ENCODE assay signal across 15 cellular contexts in genomic region chr4:159766241-159766640, GRCh38.
"Had no signal": no experiment of that assay in that cellular context is flagged by ENCODE, and none has a peak within 500 bp of the region (broad histone marks: within the 10 kb centered on the region; RNA-seq: fewer than 3 reads in every experiment).

No MANE protein-coding gene starts in this region.

- H3K36me3 ChIP-seq: gastroesophageal sphincter, ovary, transverse colon had no signal

- H3K4me1 Mint-ChIP-seq: activated naive CD8-positive, alpha-beta T cell treated with anti-CD3 and anti-CD28 coated beads, Interleukin-2, amount 10 ng/mL, durations not matched to agents 7 days and 5 days had no signal

- H3K9me3 Mint-ChIP-seq: activated naive CD8-positive, alpha-beta T cell treated with anti-CD3 and anti-CD28 coated beads, Interleukin-2, amount 10 ng/mL, durations not matched to agents 7 days and 5 days; dendritic cell treated with granulocyte-macrophage colony-stimulating factor and Interleukin-4, amounts not matched to agents 40 ng/mL and 50 ng/mL, for 4 days had no signal

- H3K4me1 ChIP-seq: gastroesophageal sphincter had no signal

- ATAC-seq: activated CD8-positive, alpha-beta T cell treated with anti-CD3 and anti-CD28 coated beads, Interleukin-2, amount 10 ng/mL, durations not matched to agents 7 days and 5 days; effector memory CD8-positive, alpha-beta T cell; gastroesophageal sphincter; left ventricle myocardium superior had no signal

- H3K27me3 Mint-ChIP-seq: activated naive CD8-positive, alpha-beta T cell treated with anti-CD3 and anti-CD28 coated beads, Interleukin-2, amount 10 ng/mL, durations not matched to agents 7 days and 5 days; dendritic cell treated with granulocyte-macrophage colony-stimulating factor and Interleukin-4, amounts not matched to agents 40 ng/mL and 50 ng/mL, for 4 days; effector memory CD8-positive, alpha-beta T cell had no signal

- H3K4me3 Mint-ChIP-seq: activated CD8-positive, alpha-beta T cell treated with anti-CD3 and anti-CD28 coated beads, Interleukin-2, amount 10 ng/mL, durations not matched to agents 7 days and 5 days; activated naive CD8-positive, alpha-beta T cell treated with anti-CD3 and anti-CD28 coated beads, Interleukin-2, amount 10 ng/mL, durations not matched to agents 7 days and 5 days; dendritic cell treated with granulocyte-macrophage colony-stimulating factor and Interleukin-4, amounts not matched to agents 40 ng/mL and 50 ng/mL, for 4 days; effector memory CD8-positive, alpha-beta T cell had no signal

- H3K27me3 ChIP-seq: gastroesophageal sphincter, ovary, transverse colon had no signal

- H3K27ac Mint-ChIP-seq: activated CD8-positive, alpha-beta T cell treated with anti-CD3 and anti-CD28 coated beads, Interleukin-2, amount 10 ng/mL, durations not matched to agents 7 days and 5 days; activated naive CD8-positive, alpha-beta T cell treated with anti-CD3 and anti-CD28 coated beads, Interleukin-2, amount 10 ng/mL, durations not matched to agents 7 days and 5 days; dendritic cell treated with granulocyte-macrophage colony-stimulating factor and Interleukin-4, amounts not matched to agents 40 ng/mL and 50 ng/mL, for 4 days; effector memory CD8-positive, alpha-beta T cell had no signal

- DNase-seq: activated CD8-positive, alpha-beta memory T cell treated with anti-CD3 and anti-CD28 coated beads, Interleukin-2, amount 50 U/mL, for 48 hours; activated CD8-positive, alpha-beta T cell treated with anti-CD3 and anti-CD28 coated beads, Interleukin-2, amount 10 ng/mL, durations not matched to agents 7 days and 5 days; activated naive CD8-positive, alpha-beta T cell treated with anti-CD3 and anti-CD28 coated beads, Interleukin-2, amount 10 ng/mL, durations not matched to agents 7 days and 5 days; anterior cingulate cortex; cerebellar nuclear complex; effector memory CD8-positive, alpha-beta T cell; hippocampal formation; left ventricle myocardium superior; ovary; stimulated activated CD4-positive, alpha-beta T cell treated with anti-CD3 and anti-CD28 coated beads, Interleukin-4, amount 100 ng/mL, for 24 hours; T-helper 9 cell; transverse colon had no signal

- H3K36me3 Mint-ChIP-seq: activated naive CD8-positive, alpha-beta T cell treated with anti-CD3 and anti-CD28 coated beads, Interleukin-2, amount 10 ng/mL, durations not matched to agents 7 days and 5 days had no signal

- H3K4me3 ChIP-seq: gastroesophageal sphincter, ovary, transverse colon had no signal

- H3K27ac ChIP-seq: epithelial cell of prostate, gastroesophageal sphincter, ovary, transverse colon had no signal

- H3K9me3 ChIP-seq: gastroesophageal sphincter, ovary, transverse colon had no signal
